Comparison of ENCODE assay signal across 14 cellular contexts in genomic region chr10:69465457-69466157, GRCh38. TPM values are rescaled to one million over a fixed set of nuclear protein-coding genes. Genes with fewer than 3 reads are reported as not detected.
DNase-seq lines count a peak whose midpoint lies in the region; ATAC-seq, FAIRE-seq and TF ChIP-seq lines count a peak whose summit lies in the region.
"Had no signal": no experiment of that assay in that cellular context is flagged by ENCODE, and none has a peak within 500 bp of the region (broad histone marks: within the 10 kb centered on the region; RNA-seq: fewer than 3 reads in every experiment).

No MANE protein-coding gene starts in this region.

- H3K27ac ChIP-seq in left ventricle myocardium inferior (replicated peaks) = peak overlapping the region; percentile 91
- H3K27ac ChIP-seq in smooth muscle cell (ENCODE audit: low read depth) = peak overlapping the region; percentile 55
- H3K27ac ChIP-seq: epithelial cell of prostate had no signal

- peaks cover under 1% of the 10 kb centered on the region for H3K27me3 Mint-ChIP-seq in T-helper 1 cell treated with Interleukin-12 subunit alpha and Interleukin-12 subunit beta and Interleukin-4 antibody, amounts not matched to agents 30 μg/mL and 1 μg/mL, for 36 hours (ENCODE audit: low read depth)

- H3K27me3 ChIP-seq in left ventricle myocardium inferior (ENCODE audit: low read depth) (no peaks in the 10 kb centered on the region), smooth muscle cell (ENCODE audit: low read depth) (no peaks in the 10 kb centered on the region)

- no peaks in the 10 kb centered on the region for H3K9me3 Mint-ChIP-seq in T-helper 1 cell treated with Interleukin-12 subunit alpha and Interleukin-12 subunit beta and Interleukin-4 antibody, amounts not matched to agents 30 μg/mL and 1 μg/mL, for 36 hours

- no peak for TF ChIP-seq CTCF in left ventricle myocardium inferior (IDR thresholded peaks at IDR 0.05; ENCODE audit: borderline replicate concordance)
- no peak for TF ChIP-seq CTCF in smooth muscle cell (IDR thresholded peaks at IDR 0.05; ENCODE audit: borderline replicate concordance, insufficient read depth, poor library complexity, severe bottlenecking)

- peak overlapping the region; percentile 89 for H3K27ac Mint-ChIP-seq in T-helper 1 cell treated with Interleukin-12 subunit alpha and Interleukin-12 subunit beta and Interleukin-4 antibody, amounts not matched to agents 30 μg/mL and 1 μg/mL, for 36 hours

- H3K4me3 ChIP-seq in left ventricle myocardium inferior (no peak overlapping the region), smooth muscle cell (no peak overlapping the region)
- H3K4me3 ChIP-seq: GM12878, K562 had no signal

- peaks cover 51% of the 10 kb centered on the region for H3K4me1 Mint-ChIP-seq in T-helper 1 cell treated with Interleukin-12 subunit alpha and Interleukin-12 subunit beta and Interleukin-4 antibody, amounts not matched to agents 30 μg/mL and 1 μg/mL, for 36 hours (ENCODE audit: low read depth)

- ATAC-seq in GM19463 (IDR thresholded peaks at IDR 0.05; ENCODE audit: unreplicated experiment) = peak; percentile 19

- H3K4me1 ChIP-seq in left ventricle myocardium inferior (peaks cover 89% of the 10 kb centered on the region), smooth muscle cell (ENCODE audit: low read depth) (peaks cover 21% of the 10 kb centered on the region)

- intact Hi-C loops in left ventricle myocardium inferior (cut with micrococcal nuclease) = no loop called here

- DNase-seq in left ventricle myocardium inferior (no peak), smooth muscle cell (lab: John Stamatoyannopoulos, UW; ENCODE audit: unreplicated experiment) (no peak), COLO668 (lab: John Stamatoyannopoulos, UW; ENCODE audit: unreplicated experiment) (no peak), frontal cortex (ENCODE audit: low spot score in 2 of 2) (no peak), DMS153 (lab: John Stamatoyannopoulos, UW) (no peak), NCI-H1417 treated with DMSO at 0.1 percent for 48 hours (lab: John Stamatoyannopoulos, UW) (no peak)
- DNase-seq: NCI-H2029 treated with DMSO at 0.1 percent for 48 hours had no signal

- peak overlapping the region; percentile 43 for H3K4me3 Mint-ChIP-seq in T-helper 1 cell treated with Interleukin-12 subunit alpha and Interleukin-12 subunit beta and Interleukin-4 antibody, amounts not matched to agents 30 μg/mL and 1 μg/mL, for 36 hours

- H3K9ac ChIP-seq in smooth muscle cell (ENCODE audit: low read depth) = no peak overlapping the region

- no peaks in the 10 kb centered on the region for H3K9me3 ChIP-seq in left ventricle myocardium inferior (replicated peaks)
- H3K9me3 ChIP-seq in smooth muscle cell (replicated peaks; ENCODE audit: low read depth) = no peaks in the 10 kb centered on the region

- no peaks in the 10 kb centered on the region for H3K36me3 ChIP-seq in left ventricle myocardium inferior
- H3K36me3 ChIP-seq in smooth muscle cell (ENCODE audit: low read depth) = no peaks in the 10 kb centered on the region

- H4K20me1 ChIP-seq in smooth muscle cell (ENCODE audit: low read depth) = no peaks in the 10 kb centered on the region

- no peak for FAIRE-seq in frontal cortex (lab: Jason Lieb, UNC)
- FAIRE-seq: astrocyte, K562 had no signal

- H3K4me2 ChIP-seq in smooth muscle cell = no peak overlapping the region

- H3K36me3 Mint-ChIP-seq in T-helper 1 cell treated with Interleukin-12 subunit alpha and Interleukin-12 subunit beta and Interleukin-4 antibody, amounts not matched to agents 30 μg/mL and 1 μg/mL, for 36 hours (ENCODE audit: low read depth) = no peaks in the 10 kb centered on the region

- peaks cover 90% of the 10 kb centered on the region for H3K79me2 ChIP-seq in smooth muscle cell (ENCODE audit: low read depth)

- peaks cover 20% of the 10 kb centered on the region for H3F3A ChIP-seq in smooth muscle cell (ENCODE audit: low read depth)

- no peak overlapping the region for H2AFZ ChIP-seq in smooth muscle cell (ENCODE audit: low read depth)

- WGBS in smooth muscle cell (ENCODE audit: low lambda C conversion rate) = 93% methylated on average over 9 of the region's 9 CpGs

RNA-seq across cellular contexts. Expression of gene TSPAN15, which starts 14.3 kb away (rescaled TPM):
- total RNA-seq in left ventricle myocardium inferior (6.8 TPM), smooth muscle cell (113 and 145 TPM in 2 replicates), frontal cortex (5.7 TPM)
- polyA plus RNA-seq in smooth muscle cell = 144 and 249 TPM in 2 replicates

RNA-seq across cellular contexts. Expression of gene TACR2, which starts 48.9 kb away (rescaled TPM):
- total RNA-seq in left ventricle myocardium inferior (not detected), smooth muscle cell (not detected in 2 replicates), frontal cortex (0.82 TPM)
- polyA plus RNA-seq in smooth muscle cell = 0.13 and 0.43 TPM in 2 replicates
- total RNA-seq: astrocyte; GM12878; K562; T-helper 1 cell treated with Interleukin-12 subunit alpha and Interleukin-12 subunit beta and Interleukin-4 antibody, amounts not matched to agents 30 ng/mL and 1 ng/mL, for 36 hours had no signal
- polyA plus RNA-seq: K562 had no signal

Comparison
In these comparisons a context has a peak if more than half of its experiments do, and no peak if none do; other contexts are left out.
1. RNA of gene TSPAN15, which starts 14.3 kb away (total RNA-seq): 113 to 145 TPM in smooth muscle cell; 6.8 TPM in left ventricle myocardium inferior (single experiment) and 5.7 TPM in frontal cortex (single experiment); every median in the first group is over 10 times any median in the second.